18 cellular contexts compared by ENCODE assay signal in the genomic region with DNA sequence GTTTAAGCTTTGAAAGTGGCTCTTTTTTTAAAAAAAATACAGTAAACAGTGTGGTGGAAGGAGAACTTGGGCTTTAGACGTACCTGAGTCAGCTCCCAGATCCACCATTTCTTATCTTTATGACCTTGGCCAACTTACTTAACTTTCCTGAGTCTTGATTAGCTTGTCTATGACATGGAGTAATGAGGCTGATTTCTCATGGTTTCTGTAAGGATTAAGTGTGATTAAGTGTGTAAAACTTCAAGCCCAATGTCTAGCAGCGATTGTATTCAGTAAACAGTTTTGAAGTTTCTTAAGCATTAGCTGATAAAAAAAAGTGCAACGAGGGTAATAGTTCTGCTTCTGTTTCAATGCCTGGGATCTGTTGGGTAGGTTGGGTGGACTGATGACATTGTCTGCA. TPM values are rescaled to one million over a fixed set of nuclear protein-coding genes. Genes with fewer than 3 reads are reported as not detected.
DNase-seq lines count a peak whose midpoint lies in the region; ATAC-seq, FAIRE-seq and TF ChIP-seq lines count a peak whose summit lies in the region.
"Had no signal": no experiment of that assay in that cellular context is flagged by ENCODE, and none has a peak within 500 bp of the region (broad histone marks: within the 10 kb centered on the region; RNA-seq: fewer than 3 reads in every experiment).

No MANE protein-coding gene starts in this region.

- ATAC-seq in A549 (no peak), esophagus mucosa (peak; percentile 24)

- no peak overlapping the region for H3K14ac ChIP-seq in mesenchymal stem cell (ENCODE audit: low read length in 2 of 2)

- intact Hi-C loops in prostate gland (cut with DNase I) = loop anchor here (2.0 kb wide), 1 partner anchor 16 kb away; no protein-coding TSS in a partner anchor

- no peak overlapping the region for H3K18ac ChIP-seq in mesenchymal stem cell (ENCODE audit: low read depth in 1 of 2, low read length in 2 of 2)

- H3K4ac ChIP-seq in mesenchymal stem cell (ENCODE audit: low read depth in 1 of 2, low read length in 2 of 2) = no peak overlapping the region

- H4K8ac ChIP-seq in mesenchymal stem cell (ENCODE audit: low read length) = no peak overlapping the region

- peak overlapping the region; percentile 0 for H2AK5ac ChIP-seq in mesenchymal stem cell (ENCODE audit: low read length, severe bottlenecking)

- H4K20me1 ChIP-seq in smooth muscle cell (ENCODE audit: low read depth) = no peaks in the 10 kb centered on the region
- H4K20me1 ChIP-seq: BLaER1 had no signal

- H3K4me3 ChIP-seq in A549 (no peak overlapping the region), mesenchymal stem cell (ENCODE audit: insufficient read depth in 1 of 2, low read depth in 1 of 2, low read length in 2 of 2) (no peak overlapping the region), smooth muscle cell (no peak overlapping the region), prostate gland (no peak overlapping the region)
- H3K4me3 ChIP-seq: BLaER1 had no signal

- 76% methylated on average over 3 of the region's 3 CpGs for WGBS in A549 (ENCODE audit: missing lambda C conversion rate)
- WGBS in mesenchymal stem cell = 79% methylated on average over 2 of the region's 3 CpGs
- 24% methylated on average over 3 of the region's 3 CpGs for WGBS in smooth muscle cell (ENCODE audit: low lambda C conversion rate)
- 85% methylated on average over 3 of the region's 3 CpGs for WGBS in prostate gland

- no peak for DNase-seq in A549 (ENCODE audit: low read depth in 1 of 2, low spot score in 1 of 2)
- DNase-seq in mesenchymal stem cell = no peak
- DNase-seq in smooth muscle cell (lab: John Stamatoyannopoulos, UW; ENCODE audit: unreplicated experiment) = no peak
- DNase-seq in NCI-H1436 treated with DMSO at 0.1 percent for 48 hours (lab: John Stamatoyannopoulos, UW) = no peak
- no peak for DNase-seq in cerebellum (ENCODE audit: low spot score)
- no peak for DNase-seq in prostate gland (ENCODE audit: low spot score)
- DNase-seq: CD4-positive, alpha-beta memory T cell; DMS79 treated with DMSO at 0.1 percent for 48 hours; GF-D8; H9 had no signal

- no peak for TF ChIP-seq POLR2A in A549 (IDR thresholded peaks at IDR 0.05; ENCODE audit: low read length)
- no peak for TF ChIP-seq POLR2A in prostate gland (IDR thresholded peaks at IDR 0.05)

- H3K23ac ChIP-seq in mesenchymal stem cell (ENCODE audit: low read length in 2 of 2) = no peak overlapping the region

- H2AFZ ChIP-seq in mesenchymal stem cell (ENCODE audit: low read depth, low read length) (no peak overlapping the region), smooth muscle cell (ENCODE audit: low read depth) (no peak overlapping the region)

- H3F3A ChIP-seq in smooth muscle cell (ENCODE audit: low read depth) = peaks cover 3% of the 10 kb centered on the region

- no peak overlapping the region for H2BK15ac ChIP-seq in mesenchymal stem cell (ENCODE audit: low read depth, poor library complexity, severe bottlenecking)

- H3K9ac ChIP-seq in mesenchymal stem cell (ENCODE audit: low read length) (no peak overlapping the region), smooth muscle cell (ENCODE audit: low read depth) (peak overlapping the region; percentile 85)
- H3K9ac ChIP-seq: BLaER1 had no signal

- no peaks in the 10 kb centered on the region for H3K79me1 ChIP-seq in mesenchymal stem cell (replicated peaks; ENCODE audit: low read length, poor library complexity, severe bottlenecking)

- FAIRE-seq in A549 (lab: Jason Lieb, UNC) = peak; percentile 49
- FAIRE-seq: H1 had no signal

- H2BK12ac ChIP-seq in mesenchymal stem cell (ENCODE audit: low read length in 2 of 2) = no peak overlapping the region

- H2BK5ac ChIP-seq in mesenchymal stem cell (ENCODE audit: low read depth, low read length, poor library complexity, severe bottlenecking) = no peak overlapping the region

- H2BK120ac ChIP-seq in mesenchymal stem cell (ENCODE audit: low read depth, low read length) = no peak overlapping the region

- H3K4me1 ChIP-seq in A549 = peaks cover 21% of the 10 kb centered on the region
- H3K4me1 ChIP-seq in mesenchymal stem cell (ENCODE audit: control insufficient read depth, insufficient read depth, low read depth, low read length) = peaks cover 14% of the 10 kb centered on the region
- peaks cover 10% of the 10 kb centered on the region for H3K4me1 ChIP-seq in smooth muscle cell (ENCODE audit: low read depth)
- no peaks in the 10 kb centered on the region for H3K4me1 ChIP-seq in prostate gland (replicated peaks)
- H3K4me1 ChIP-seq: BLaER1 had no signal

- no peaks in the 10 kb centered on the region for H3K79me2 ChIP-seq in smooth muscle cell (ENCODE audit: low read depth)

- H3K27me3 ChIP-seq in mesenchymal stem cell (ENCODE audit: control insufficient read depth in 1 of 2, insufficient read depth in 1 of 2, low read length in 2 of 2) (peaks cover 0 to 3% of the 10 kb centered on the region in 2 experiments), smooth muscle cell (ENCODE audit: low read depth) (no peaks in the 10 kb centered on the region), prostate gland (replicated peaks; ENCODE audit: insufficient read depth) (no peaks in the 10 kb centered on the region)
- H3K27me3 ChIP-seq: BLaER1 had no signal

- no peak overlapping the region for H3K27ac ChIP-seq in A549
- no peak overlapping the region for H3K27ac ChIP-seq in mesenchymal stem cell (ENCODE audit: low read length, poor library complexity, severe bottlenecking)
- peak overlapping the region; percentile 98 for H3K27ac ChIP-seq in smooth muscle cell (ENCODE audit: low read depth)
- no peak overlapping the region for H3K27ac ChIP-seq in prostate gland
- H3K27ac ChIP-seq: 22Rv1, BLaER1, HL-60 had no signal

- TF ChIP-seq RAD21 in A549 (conservative IDR thresholded peaks at IDR 0.05 in 1 of 2, IDR thresholded peaks at IDR 0.05 in 1 of 2) = no peak

- H3K9me3 ChIP-seq in A549 (no peaks in the 10 kb centered on the region), mesenchymal stem cell (ENCODE audit: control insufficient read depth, low read length) (no peaks in the 10 kb centered on the region), smooth muscle cell (replicated peaks; ENCODE audit: low read depth) (no peaks in the 10 kb centered on the region), prostate gland (no peaks in the 10 kb centered on the region)

- H4K91ac ChIP-seq in mesenchymal stem cell (ENCODE audit: low read length) = no peak overlapping the region

- POLR2A ChIA-PET in A549 (lab: Yijun Ruan, JAX) = no interaction called here

- H3K36me3 ChIP-seq in mesenchymal stem cell (ENCODE audit: control insufficient read depth in 1 of 2, insufficient read depth in 2 of 2, low read depth in 1 of 2, low read length in 2 of 2) (no peaks in the 10 kb centered on the region), smooth muscle cell (ENCODE audit: low read depth) (no peaks in the 10 kb centered on the region), prostate gland (no peaks in the 10 kb centered on the region)
- H3K36me3 ChIP-seq: BLaER1 had no signal

- no peak overlapping the region for H3K4me2 ChIP-seq in A549
- no peak overlapping the region for H3K4me2 ChIP-seq in mesenchymal stem cell (ENCODE audit: low read length, poor library complexity, severe bottlenecking)
- H3K4me2 ChIP-seq in smooth muscle cell = peak overlapping the region; percentile 78
- H3K4me2 ChIP-seq: BLaER1 had no signal

- no peak for TF ChIP-seq CTCF in A549 (IDR thresholded peaks at IDR 0.05)
- no peak for TF ChIP-seq CTCF in smooth muscle cell (IDR thresholded peaks at IDR 0.05; ENCODE audit: borderline replicate concordance, insufficient read depth, poor library complexity, severe bottlenecking)
- TF ChIP-seq CTCF in prostate gland (IDR thresholded peaks at IDR 0.05) = no peak

- no peak for TF ChIP-seq EP300 in A549 (IDR thresholded peaks at IDR 0.05)

- CTCF ChIA-PET in A549 (lab: Yijun Ruan, JAX) = interaction anchor here (0.6 to 3.6 kb wide), 4 partner anchors 13 to 398 kb away, joined by 3 to 22 read pairs (median 4); no protein-coding TSS in a partner anchor

TF ChIP-seq in A549, 52 proteins besides CTCF, POLR2A, EP300 and RAD21:
- TF ChIP-seq HOXB5 (CRISPR knock-in tag; IDR thresholded peaks at IDR 0.05) = no peak
- TF ChIP-seq SREBF2 (IDR thresholded peaks at IDR 0.05) = no peak
- TF ChIP-seq MYC (IDR thresholded peaks at IDR 0.05; ENCODE audit: borderline replicate concordance, low read length) = no peak
- TF ChIP-seq, protein P1, sequence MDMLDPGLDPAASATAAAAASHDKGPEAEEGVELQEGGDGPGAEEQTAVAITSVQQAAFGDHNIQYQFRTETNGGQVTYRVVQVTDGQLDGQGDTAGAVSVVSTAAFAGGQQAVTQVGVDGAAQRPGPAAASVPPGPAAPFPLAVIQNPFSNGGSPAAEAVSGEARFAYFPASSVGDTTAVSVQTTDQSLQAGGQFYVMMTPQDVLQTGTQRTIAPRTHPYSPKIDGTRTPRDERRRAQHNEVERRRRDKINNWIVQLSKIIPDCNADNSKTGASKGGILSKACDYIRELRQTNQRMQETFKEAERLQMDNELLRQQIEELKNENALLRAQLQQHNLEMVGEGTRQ (IDR thresholded peaks at IDR 0.05) = no peak
- no peak for TF ChIP-seq MAFK (IDR thresholded peaks at IDR 0.05; ENCODE audit: partially characterized antibody)
- no peak for TF ChIP-seq HOXA7 (CRISPR knock-in tag; IDR thresholded peaks at IDR 0.05)
- TF ChIP-seq, protein P2, sequence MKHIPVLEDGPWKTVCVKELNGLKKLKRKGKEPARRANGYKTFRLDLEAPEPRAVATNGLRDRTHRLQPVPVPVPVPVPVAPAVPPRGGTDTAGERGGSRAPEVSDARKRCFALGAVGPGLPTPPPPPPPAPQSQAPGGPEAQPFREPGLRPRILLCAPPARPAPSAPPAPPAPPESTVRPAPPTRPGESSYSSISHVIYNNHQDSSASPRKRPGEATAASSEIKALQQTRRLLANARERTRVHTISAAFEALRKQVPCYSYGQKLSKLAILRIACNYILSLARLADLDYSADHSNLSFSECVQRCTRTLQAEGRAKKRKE (CRISPR knock-in tag; IDR thresholded peaks at IDR 0.05; ENCODE audit: low read depth) = no peak
- TF ChIP-seq MAZ (IDR thresholded peaks at IDR 0.05; ENCODE audit: borderline replicate concordance, low read depth, low read length) = no peak
- TF ChIP-seq PHF8 (IDR thresholded peaks at IDR 0.05; ENCODE audit: borderline replicate concordance, low read depth) = no peak

RNA-seq across cellular contexts. Expression of a gene that starts 10.8 kb away (rescaled TPM):
- polyA plus RNA-seq in A549 (2011; rRNA removed) = not detected in 2 replicates
- polyA plus RNA-seq in A549 (2012; cell fraction: cytosol; rRNA removed) = not detected in 2 replicates
- polyA plus RNA-seq in A549 (2012; cell fraction: nucleus; rRNA removed) = not detected in 2 replicates
- polyA plus RNA-seq in A549 (2017; fragmentation: RNase III; extraction: RNeasy Plus Mini Kit Qiagen cat#74134 plus additional on column Dnase treatment) = not detected in 3 replicates
- not detected in 2 replicates for polyA minus RNA-seq in A549 (2011; rRNA and poly(A)+ RNA removed)
- not detected for total RNA-seq in esophagus mucosa
- not detected for polyA plus RNA-seq in mesenchymal stem cell (2013, experiment 1 of 2)
- not detected for polyA plus RNA-seq in mesenchymal stem cell (2013, experiment 2 of 2)
- total RNA-seq in smooth muscle cell = 1.3 TPM in 1 of 2 replicates, not detected in the other
- 0.33 TPM in 1 of 2 replicates, not detected in the other for polyA plus RNA-seq in smooth muscle cell
- total RNA-seq in cerebellum = not detected
- total RNA-seq in prostate gland = 1 to 10 TPM in 1 of 2 donors, not detected in 1; 5.5 TPM
- total RNA-seq: A673; CD4-positive, alpha-beta memory T cell; H1; H9; HT1080 had no signal
- polyA plus RNA-seq: AG04450; CD4-positive, alpha-beta memory T cell had no signal
